Comparison of ENCODE assay signal across 8 cellular contexts in genomic region chr16:8797364-8798173, GRCh38. TPM values are rescaled to one million over a fixed set of nuclear protein-coding genes. Genes with fewer than 3 reads are reported as not detected.
A peak's percentile ranks its signal among the peaks of the same experiment; 100 is the strongest.
DNase-seq lines count a peak whose midpoint lies in the region; ATAC-seq lines count a peak whose summit lies in the region.

TSS of gene PMM2 (plus strand) at chr16:8797839. CDS start at chr16:8797883, 44 bp downstream.
TSS of gene TMEM186 (minus strand) at chr16:8797639. CDS start at chr16:8797614, 25 bp downstream.

- intact Hi-C loops in activated T-helper 1 cell treated with anti-CD3 and anti-CD28 coated beads, Interleukin-12 subunit alpha, Interleukin-12 subunit beta, Interleukin-2, Interleukin-4 antibody, amounts not matched to agents 30 ng/mL and 10 ng/mL and 1 ng/mL, durations not matched to agents 14 hours and 24 hours and 36 hours (cut with micrococcal nuclease) = loop anchor here (1.0 to 10.0 kb wide), 12 partner anchors 19 to 1945 kb away; partner anchors contain the start of genes ABAT, HAPSTR1, METTL22 and NUBP1

- H3K9me3 Mint-ChIP-seq in activated T-helper 1 cell treated with anti-CD3 and anti-CD28 coated beads, Interleukin-12 subunit alpha, Interleukin-12 subunit beta, Interleukin-2, Interleukin-4 antibody, amounts not matched to agents 30 ng/mL and 10 ng/mL and 1 ng/mL, durations not matched to agents 14 hours and 24 hours and 36 hours = no peaks in the 10 kb centered on the region
- no peaks in the 10 kb centered on the region for H3K9me3 Mint-ChIP-seq in naive B cell
- no peaks in the 10 kb centered on the region for H3K9me3 Mint-ChIP-seq in stimulated activated effector memory CD8-positive, alpha-beta T cell treated with anti-CD3 and anti-CD28 coated beads, Interleukin-12 subunit alpha, Interleukin-12 subunit beta, amount 100 ng/mL, for 72 hours

- DNase-seq in EH (ENCODE audit: low read depth) (peak; percentile 98), GOT3 (lab: John Stamatoyannopoulos, UW) (peak; percentile 84), LHCN-M2 (ENCODE audit: low read depth) (peak; percentile 94), RPMI7951 (ENCODE audit: low read depth) (peak; percentile 94), fibroblast of gingiva (ENCODE audit: low read depth) (peak; percentile 94), naive B cell (peak; percentile 95)
- DNase-seq in activated T-helper 1 cell treated with anti-CD3 and anti-CD28 coated beads, Interleukin-12 subunit alpha, Interleukin-12 subunit beta, Interleukin-2, Interleukin-4 antibody, amounts not matched to agents 30 ng/mL and 10 ng/mL and 1 ng/mL, durations not matched to agents 14 hours and 24 hours and 36 hours (ENCODE audit: low spot score) = peak; percentile 95
- peak; percentile 85 to 96 for DNase-seq in stimulated activated effector memory CD8-positive, alpha-beta T cell treated with anti-CD3 and anti-CD28 coated beads, Interleukin-12 subunit alpha, Interleukin-12 subunit beta, amount 100 ng/mL, for 72 hours (ENCODE audit: low spot score in 2 of 2)

- H3K4me1 Mint-ChIP-seq in activated T-helper 1 cell treated with anti-CD3 and anti-CD28 coated beads, Interleukin-12 subunit alpha, Interleukin-12 subunit beta, Interleukin-2, Interleukin-4 antibody, amounts not matched to agents 30 ng/mL and 10 ng/mL and 1 ng/mL, durations not matched to agents 14 hours and 24 hours and 36 hours (ENCODE audit: low read depth) = peaks cover 42% of the 10 kb centered on the region
- peaks cover 25 to 61% (median 27%) of the 10 kb centered on the region in 3 donors for H3K4me1 Mint-ChIP-seq in naive B cell
- peaks cover 31% of the 10 kb centered on the region for H3K4me1 Mint-ChIP-seq in stimulated activated effector memory CD8-positive, alpha-beta T cell treated with anti-CD3 and anti-CD28 coated beads, Interleukin-12 subunit alpha, Interleukin-12 subunit beta, amount 100 ng/mL, for 72 hours

- peak within 1 kb of the TSS; percentile 82 for H3K27ac Mint-ChIP-seq in activated T-helper 1 cell treated with anti-CD3 and anti-CD28 coated beads, Interleukin-12 subunit alpha, Interleukin-12 subunit beta, Interleukin-2, Interleukin-4 antibody, amounts not matched to agents 30 ng/mL and 10 ng/mL and 1 ng/mL, durations not matched to agents 14 hours and 24 hours and 36 hours
- H3K27ac Mint-ChIP-seq in naive B cell = peak within 1 kb of the TSS; percentile 91 to 98 (median 96)
- H3K27ac Mint-ChIP-seq in stimulated activated effector memory CD8-positive, alpha-beta T cell treated with anti-CD3 and anti-CD28 coated beads, Interleukin-12 subunit alpha, Interleukin-12 subunit beta, amount 100 ng/mL, for 72 hours = peak within 1 kb of the TSS; percentile 96

- ATAC-seq in naive B cell (ENCODE audit: low read depth in 2 of 2) = peak; percentile 95 to 96
- peak; percentile 95 for ATAC-seq in stimulated activated effector memory CD8-positive, alpha-beta T cell treated with anti-CD3 and anti-CD28 coated beads, Interleukin-12 subunit alpha, Interleukin-12 subunit beta, amount 100 ng/mL, for 72 hours

- H3K27me3 Mint-ChIP-seq in activated T-helper 1 cell treated with anti-CD3 and anti-CD28 coated beads, Interleukin-12 subunit alpha, Interleukin-12 subunit beta, Interleukin-2, Interleukin-4 antibody, amounts not matched to agents 30 ng/mL and 10 ng/mL and 1 ng/mL, durations not matched to agents 14 hours and 24 hours and 36 hours (ENCODE audit: insufficient read depth) = no peaks in the 10 kb centered on the region
- no peaks in the 10 kb centered on the region for H3K27me3 Mint-ChIP-seq in naive B cell

- peak within 1 kb of the TSS; percentile 96 for H3K4me3 Mint-ChIP-seq in activated T-helper 1 cell treated with anti-CD3 and anti-CD28 coated beads, Interleukin-12 subunit alpha, Interleukin-12 subunit beta, Interleukin-2, Interleukin-4 antibody, amounts not matched to agents 30 ng/mL and 10 ng/mL and 1 ng/mL, durations not matched to agents 14 hours and 24 hours and 36 hours
- peak within 1 kb of the TSS; percentile 93 to 99 (median 98) for H3K4me3 Mint-ChIP-seq in naive B cell
- peak within 1 kb of the TSS; percentile 91 for H3K4me3 Mint-ChIP-seq in stimulated activated effector memory CD8-positive, alpha-beta T cell treated with anti-CD3 and anti-CD28 coated beads, Interleukin-12 subunit alpha, Interleukin-12 subunit beta, amount 100 ng/mL, for 72 hours

- H3K36me3 Mint-ChIP-seq in activated T-helper 1 cell treated with anti-CD3 and anti-CD28 coated beads, Interleukin-12 subunit alpha, Interleukin-12 subunit beta, Interleukin-2, Interleukin-4 antibody, amounts not matched to agents 30 ng/mL and 10 ng/mL and 1 ng/mL, durations not matched to agents 14 hours and 24 hours and 36 hours (ENCODE audit: low read depth) = peaks cover 22% of the 10 kb centered on the region
- H3K36me3 Mint-ChIP-seq in naive B cell = no peaks in the 10 kb centered on the region
- H3K36me3 Mint-ChIP-seq in stimulated activated effector memory CD8-positive, alpha-beta T cell treated with anti-CD3 and anti-CD28 coated beads, Interleukin-12 subunit alpha, Interleukin-12 subunit beta, amount 100 ng/mL, for 72 hours = peaks cover 71% of the 10 kb centered on the region

RNA-seq across cellular contexts. Expression of gene PMM2, which starts in this region (rescaled TPM):
- total RNA-seq in LHCN-M2 (2014; rRNA removed) = 29.9 and 30.3 TPM in 2 replicates
- 23.5 TPM for polyA plus RNA-seq in LHCN-M2 (2012)
- total RNA-seq in RPMI7951 (2014; rRNA removed; shearing (Covaris generic)) = 27.0 and 30.3 TPM in 2 replicates
- total RNA-seq in activated T-helper 1 cell treated with anti-CD3 and anti-CD28 coated beads, Interleukin-12 subunit alpha, Interleukin-12 subunit beta, Interleukin-2, Interleukin-4 antibody, amounts not matched to agents 30 ng/mL and 10 ng/mL and 1 ng/mL, durations not matched to agents 14 hours and 24 hours and 36 hours = 82.9 and 88.7 TPM in 2 replicates
- 10 to 100 TPM; 19.8 to 33.0 (median 25.1) TPM for polyA plus RNA-seq in naive B cell (ENCODE audit: low read depth in 6 of 6)

RNA-seq across cellular contexts. Expression of gene TMEM186, which starts in this region (rescaled TPM):
- total RNA-seq in LHCN-M2 (2014; rRNA removed) = 2.6 and 4.4 TPM in 2 replicates
- polyA plus RNA-seq in LHCN-M2 (2012) = 6.7 TPM
- total RNA-seq in RPMI7951 (2014; rRNA removed; shearing (Covaris generic)) = 6.5 and 8.4 TPM in 2 replicates
- total RNA-seq in activated T-helper 1 cell treated with anti-CD3 and anti-CD28 coated beads, Interleukin-12 subunit alpha, Interleukin-12 subunit beta, Interleukin-2, Interleukin-4 antibody, amounts not matched to agents 30 ng/mL and 10 ng/mL and 1 ng/mL, durations not matched to agents 14 hours and 24 hours and 36 hours = 16.9 and 19.0 TPM in 2 replicates
- polyA plus RNA-seq in naive B cell (ENCODE audit: low read depth in 6 of 6) = 10 to 100 TPM; 10.3 to 18.9 (median 17.1) TPM

Comparison
In these comparisons a context has a peak if more than half of its experiments do, and no peak if none do; other contexts are left out.
1. Peak in every context shown above with its lines: DNase-seq and ATAC-seq.